26 cellular contexts compared by ENCODE assay signal in the genomic region with DNA sequence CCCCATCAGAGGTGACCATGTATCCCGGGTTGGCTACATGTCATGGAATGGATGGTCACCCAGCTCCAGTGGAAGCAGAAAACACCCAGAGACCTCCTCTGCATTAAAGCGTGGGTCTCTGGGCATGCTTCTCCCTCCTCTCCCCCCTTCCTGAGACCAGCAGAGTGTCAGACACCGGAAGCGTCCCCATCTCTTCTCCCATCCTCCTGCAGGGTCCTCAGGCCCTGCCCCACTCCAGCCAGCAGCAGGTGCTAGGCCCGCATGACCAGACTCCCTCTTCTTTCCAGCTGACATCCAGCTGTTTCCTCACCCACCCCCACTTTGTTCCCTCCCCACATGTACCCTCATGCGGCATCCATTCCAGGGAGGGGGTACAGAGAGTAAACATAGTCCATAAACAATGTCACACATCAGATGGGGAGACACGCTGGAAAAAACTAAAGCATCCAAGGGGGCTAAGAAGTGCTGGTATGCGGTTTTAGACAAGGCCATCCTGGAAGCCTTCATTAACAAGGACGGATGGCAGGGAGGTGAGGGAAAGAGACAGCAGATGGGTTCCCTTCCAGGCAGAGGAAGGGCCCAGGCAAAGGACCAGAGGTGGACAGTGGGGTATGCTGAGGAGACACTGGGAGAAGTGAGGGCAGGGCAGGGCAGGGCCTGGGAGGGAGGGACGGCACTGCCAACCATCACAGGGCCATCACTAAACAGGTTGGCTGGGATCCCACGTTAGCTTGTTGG. TPM values are rescaled to one million over a fixed set of nuclear protein-coding genes. Genes with fewer than 3 reads are reported as not detected.
"Had no signal": no experiment of that assay in that cellular context is flagged by ENCODE, and none has a peak within 500 bp of the region (broad histone marks: within the 10 kb centered on the region; RNA-seq: fewer than 3 reads in every experiment).

No MANE protein-coding gene starts in this region.

- DNase-seq: activated CD4-positive, alpha-beta T cell treated with anti-CD3 and anti-CD28 coated beads for 4 hours; activated CD8-positive, alpha-beta T cell treated with anti-CD3 and anti-CD28 coated beads for 36 hours; activated gamma-delta T cell treated with Interleukin-2 at 50 U/mL for 16 hours; activated naive CD4-positive, alpha-beta T cell treated with anti-CD3 and anti-CD28 coated beads, Interleukin-2, amount 10 ng/mL, durations not matched to agents 7 days and 5 days; activated naive CD8-positive, alpha-beta T cell treated with anti-CD3 and anti-CD28 coated beads for 36 hours; activated T-cell treated with anti-CD3 and anti-CD28 coated beads, Interleukin-2, amount 50 U/mL, for 24 hours; brain microvascular endothelial cell; NCI-H1092; NCI-H1417; NCI-H2029; NCI-H2107; NCI-H345; NCI-H510A; NK-92 treated with Interleukin-12 subunit alpha and Interleukin-12 subunit beta, amount 100 ng/mL, for 24 hours; OCI-M1; RPMI8226; T-helper 1 cell had no signal

- H3K36me3 ChIP-seq: brain microvascular endothelial cell, cardiac muscle cell had no signal

- H3K4me1 Mint-ChIP-seq: activated naive CD4-positive, alpha-beta T cell treated with anti-CD3 and anti-CD28 coated beads, Interleukin-2, amount 10 ng/mL, durations not matched to agents 7 days and 5 days had no signal

- H3K4me3 ChIP-seq: cardiac muscle cell, SK-N-MC had no signal

- H3K9me3 Mint-ChIP-seq: activated CD8-positive, alpha-beta T cell treated with anti-CD3 and anti-CD28 coated beads for 36 hours; activated naive CD4-positive, alpha-beta T cell treated with anti-CD3 and anti-CD28 coated beads, Interleukin-2, amount 10 ng/mL, durations not matched to agents 7 days and 5 days; activated naive CD8-positive, alpha-beta T cell treated with anti-CD3 and anti-CD28 coated beads for 36 hours; activated T-cell treated with anti-CD3 and anti-CD28 coated beads, Interleukin-2, amount 50 U/mL, for 24 hours; activated T-helper 1 cell treated with anti-CD3 and anti-CD28 coated beads, Interleukin-12 subunit alpha, Interleukin-12 subunit beta, Interleukin-2, Interleukin-4 antibody, amounts not matched to agents 30 ng/mL and 10 ng/mL and 1 ng/mL, durations not matched to agents 14 hours and 24 hours and 36 hours had no signal

- ATAC-seq: activated CD8-positive, alpha-beta T cell treated with anti-CD3 and anti-CD28 coated beads for 36 hours; Panc1; Right ventricle myocardium inferior had no signal

- H3K27me3 ChIP-seq: brain microvascular endothelial cell had no signal

- H3K36me3 Mint-ChIP-seq: activated naive CD4-positive, alpha-beta T cell treated with anti-CD3 and anti-CD28 coated beads, Interleukin-2, amount 10 ng/mL, durations not matched to agents 7 days and 5 days; activated naive CD8-positive, alpha-beta T cell treated with anti-CD3 and anti-CD28 coated beads for 36 hours had no signal

- H3K4me2 ChIP-seq: KMS-11 had no signal

- H3K27ac Mint-ChIP-seq: activated CD8-positive, alpha-beta T cell treated with anti-CD3 and anti-CD28 coated beads for 36 hours; activated naive CD4-positive, alpha-beta T cell treated with anti-CD3 and anti-CD28 coated beads, Interleukin-2, amount 10 ng/mL, durations not matched to agents 7 days and 5 days; activated naive CD8-positive, alpha-beta T cell treated with anti-CD3 and anti-CD28 coated beads for 36 hours; activated T-cell treated with anti-CD3 and anti-CD28 coated beads, Interleukin-2, amount 50 U/mL, for 24 hours; activated T-helper 1 cell treated with anti-CD3 and anti-CD28 coated beads, Interleukin-12 subunit alpha, Interleukin-12 subunit beta, Interleukin-2, Interleukin-4 antibody, amounts not matched to agents 30 ng/mL and 10 ng/mL and 1 ng/mL, durations not matched to agents 14 hours and 24 hours and 36 hours had no signal

- H3K27ac ChIP-seq: brain microvascular endothelial cell, cardiac muscle cell, KMS-11, SK-N-MC, VCaP had no signal

- H3K4me3 Mint-ChIP-seq: activated CD8-positive, alpha-beta T cell treated with anti-CD3 and anti-CD28 coated beads for 36 hours; activated naive CD4-positive, alpha-beta T cell treated with anti-CD3 and anti-CD28 coated beads, Interleukin-2, amount 10 ng/mL, durations not matched to agents 7 days and 5 days; activated naive CD8-positive, alpha-beta T cell treated with anti-CD3 and anti-CD28 coated beads for 36 hours; activated T-cell treated with anti-CD3 and anti-CD28 coated beads, Interleukin-2, amount 50 U/mL, for 24 hours; activated T-helper 1 cell treated with anti-CD3 and anti-CD28 coated beads, Interleukin-12 subunit alpha, Interleukin-12 subunit beta, Interleukin-2, Interleukin-4 antibody, amounts not matched to agents 30 ng/mL and 10 ng/mL and 1 ng/mL, durations not matched to agents 14 hours and 24 hours and 36 hours had no signal

RNA-seq across cellular contexts. Expression of a gene that starts 12.5 kb away (rescaled TPM):
- total RNA-seq: activated CD8-positive, alpha-beta T cell treated with anti-CD3 and anti-CD28 coated beads for 36 hours; activated naive CD8-positive, alpha-beta T cell treated with anti-CD3 and anti-CD28 coated beads for 36 hours; activated T-helper 1 cell treated with anti-CD3 and anti-CD28 coated beads, Interleukin-12 subunit alpha, Interleukin-12 subunit beta, Interleukin-2, Interleukin-4 antibody, amounts not matched to agents 30 ng/mL and 10 ng/mL and 1 ng/mL, durations not matched to agents 14 hours and 24 hours and 36 hours; cardiac muscle cell; MCF 10A; Right ventricle myocardium inferior; T-helper 2 cell treated with Interferon-gamma antibody and Interleukin-4, amounts not matched to agents 100 ng/mL and 5 ng/mL, for 36 hours had no signal

RNA-seq across cellular contexts. Expression of a gene that starts 16.2 kb away (rescaled TPM):
- total RNA-seq: activated CD8-positive, alpha-beta T cell treated with anti-CD3 and anti-CD28 coated beads for 36 hours; activated naive CD8-positive, alpha-beta T cell treated with anti-CD3 and anti-CD28 coated beads for 36 hours; cardiac muscle cell; MCF 10A; Right ventricle myocardium inferior had no signal
